In genomic region chr14:25484194-25484593, GRCh38 we compare ENCODE assay signal across 25 cellular contexts.
DNase-seq lines count a peak whose midpoint lies in the region; ATAC-seq and TF ChIP-seq lines count a peak whose summit lies in the region.
"Had no signal": no experiment of that assay in that cellular context is flagged by ENCODE, and none has a peak within 500 bp of the region (broad histone marks: within the 10 kb centered on the region; RNA-seq: fewer than 3 reads in every experiment).

No MANE protein-coding gene starts in this region.

- no peak for TF ChIP-seq POLR2A in lower leg skin (IDR thresholded peaks at IDR 0.05)

- WGBS in lower leg skin, 2 donors, result 53 to 67% methylated on average over 1 of the region's 1 CpG

- DNase-seq in COR-L47 (lab: John Stamatoyannopoulos, UW), result peak; percentile 43
- DNase-seq in LNCaP clone FGC (ENCODE audit: low read depth), result no peak
- peak; percentile 55 for DNase-seq in NCI-H748 (lab: John Stamatoyannopoulos, UW; ENCODE audit: unreplicated experiment)
- peak; percentile 13 for DNase-seq in inferior parietal cortex (ENCODE audit: extremely low spot score)
- no peak for DNase-seq in lower leg skin (ENCODE audit: low spot score in 2 of 2)
- no peak for DNase-seq in NCI-H2196 treated with DMSO at 0.1 percent for 48 hours (lab: John Stamatoyannopoulos, UW; ENCODE audit: unreplicated experiment)
- DNase-seq: activated CD4-positive, alpha-beta memory T cell treated with anti-CD3 and anti-CD28 coated beads for 36 hours; activated CD4-positive, CD25-positive, alpha-beta regulatory T cell treated with anti-CD3 and anti-CD28 coated beads, Interleukin-2, amount 50 U/mL, for 72 hours; activated CD8-positive, alpha-beta memory T cell treated with anti-CD3 and anti-CD28 coated beads, Interleukin-2, amount 50 U/mL, for 4 hours; activated naive CD4-positive, alpha-beta T cell treated with anti-CD3 and anti-CD28 coated beads for 36 hours; amygdala; cortex of kidney; effector memory CD8-positive, alpha-beta T cell; GOT3; heart left ventricle; NCI-H187 treated with DMSO at 0.1 percent for 48 hours; NCI-H510A treated with DMSO at 0.1 percent for 48 hours; sigmoid colon; stimulated activated CD4-positive, alpha-beta T cell treated with anti-CD3 and anti-CD28 coated beads, Interleukin-4, amount 100 ng/mL, for 4 hours; substantia nigra; T-helper 1 cell; upper lobe of right lung had no signal

- peak; percentile 39 for TF ChIP-seq CTCF in LNCaP clone FGC (IDR thresholded peaks at IDR 0.05; ENCODE audit: control insufficient read depth, extremely low read depth, insufficient read depth)
- TF ChIP-seq CTCF in lower leg skin (IDR thresholded peaks at IDR 0.05), result no peak

- no peak overlapping the region for H3K4me3 ChIP-seq in LNCaP clone FGC (ENCODE audit: low read depth, low read length)
- no peak overlapping the region for H3K4me3 ChIP-seq in lower leg skin (ENCODE audit: low read depth, poor library complexity, severe bottlenecking)
- H3K4me3 ChIP-seq: BLaER1 treated with 17β-estradiol and CSF1 and Interleukin-3, amounts not matched to agents 10 nM and 100 nM; heart left ventricle; sigmoid colon; upper lobe of right lung had no signal

- ATAC-seq in HG03097 (IDR thresholded peaks at IDR 0.05; ENCODE audit: low FRiP score, unreplicated experiment), result no peak
- ATAC-seq: effector memory CD8-positive, alpha-beta T cell; heart left ventricle; stimulated activated memory B cell treated with anti-CD40 and anti-IgM and Interleukin-4, amounts not matched to agents 10 μg/mL and 1 μg/mL and 100 μg/mL, for 72 hours; upper lobe of right lung had no signal

- intact Hi-C loops in lower leg skin (cut with DNase I; ENCODE audit: low total_unique reads), result no loop called here

Comparison
In these comparisons a context has a peak if more than half of its experiments do, and no peak if none do; other contexts are left out.
1. DNase-seq: peak in COR-L47 (single experiment), NCI-H748 (single experiment) and inferior parietal cortex (single experiment); none in LNCaP clone FGC (single experiment), lower leg skin (0 of 2) and NCI-H2196 treated with DMSO at 0.1 percent for 48 hours (single experiment).